ENCODE assay signal across 20 cellular contexts in the genomic region with DNA sequence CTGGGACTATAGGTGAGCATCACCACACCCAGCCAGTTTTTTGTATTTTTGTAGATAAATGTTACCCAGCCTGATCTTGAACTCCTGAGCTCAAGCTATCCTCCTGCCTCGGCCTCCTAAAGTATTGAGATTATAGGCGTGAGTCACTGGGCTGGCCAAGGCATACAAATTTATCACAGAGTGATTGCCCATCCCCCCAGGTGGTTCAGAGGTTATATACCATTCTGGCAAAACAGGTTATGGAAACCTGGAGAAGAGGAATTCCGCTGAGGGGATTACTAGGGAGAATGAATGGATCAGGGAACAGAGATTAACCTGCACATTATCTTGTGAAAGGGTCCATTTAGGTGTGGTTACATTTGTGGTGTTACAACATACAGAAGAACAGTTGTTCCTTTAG. TPM values are rescaled to one million over a fixed set of nuclear protein-coding genes. Genes with fewer than 3 reads are reported as not detected.
A peak's percentile ranks its signal among the peaks of the same experiment; 100 is the strongest.
DNase-seq lines count a peak whose midpoint lies in the region; FAIRE-seq and TF ChIP-seq lines count a peak whose summit lies in the region.
"Had no signal": no experiment of that assay in that cellular context is flagged by ENCODE, and none has a peak within 500 bp of the region (broad histone marks: within the 10 kb centered on the region; RNA-seq: fewer than 3 reads in every experiment).

No MANE protein-coding gene starts in this region.

- no peak for TF ChIP-seq EP300 in H1 (IDR thresholded peaks at IDR 0.05; ENCODE audit: borderline replicate concordance in 1 of 2, low read depth in 2 of 2, low read length in 2 of 2)

- no peaks in the 10 kb centered on the region for H3K9me3 Mint-ChIP-seq in MCF 10A (ENCODE audit: unreplicated experiment)
- H3K9me3 Mint-ChIP-seq: CD4-positive, alpha-beta T cell had no signal

- H3K4me1 ChIP-seq in breast epithelium, result no peaks in the 10 kb centered on the region
- H3K4me1 ChIP-seq in H1 (replicated peaks in 1 of 4; ENCODE audit: control insufficient read depth in 3 of 4, insufficient read depth in 4 of 4, low read length in 3 of 4), result no peaks in the 10 kb centered on the region
- H3K4me1 ChIP-seq in mesendoderm (ENCODE audit: control insufficient read depth, low read depth, low read length), result no peaks in the 10 kb centered on the region
- H3K4me1 ChIP-seq: BE2C had no signal

- WGBS in H1 (ENCODE audit: extremely low coverage in 1 of 2, insufficient coverage in 1 of 2, insufficient read length in 1 of 2, insufficient replicate concordance in 2 of 2, low coverage in 1 of 2, low lambda C conversion rate in 2 of 2, missing lambda C conversion rate in 1 of 2), 2 experiments, result 95% methylated on average over 3 of the region's 3 CpGs; no CpG with 5 or more reads in 1 of the 2 experiments
- no CpG with 5 or more reads among the region's 3 CpGs for WGBS in mesendoderm (ENCODE audit: extremely low coverage, insufficient coverage, low lambda C conversion rate)

- H3K27ac ChIP-seq in breast epithelium, result no peak overlapping the region
- H3K27ac ChIP-seq in H1 (ENCODE audit: low read depth, low read length), result no peak overlapping the region
- no peak overlapping the region for H3K27ac ChIP-seq in mesendoderm (ENCODE audit: low read depth, low read length)
- H3K27ac ChIP-seq: PC-9, RWPE1 had no signal

- no peak overlapping the region for H3K4me3 Mint-ChIP-seq in MCF 10A (ENCODE audit: unreplicated experiment)
- H3K4me3 Mint-ChIP-seq: CD4-positive, alpha-beta T cell had no signal

- no peak overlapping the region for H2AK5ac ChIP-seq in H1 (ENCODE audit: low read depth, low read length)
- no peak overlapping the region for H2AK5ac ChIP-seq in mesendoderm (ENCODE audit: low read length)

- H2AFZ ChIP-seq in H1 (ENCODE audit: low read length), result no peak overlapping the region
- H2AFZ ChIP-seq: PC-9 had no signal

- H3K27me3 ChIP-seq in breast epithelium (no peaks in the 10 kb centered on the region), H1 (replicated peaks in 1 of 4; ENCODE audit: control insufficient read depth in 3 of 4, extremely low read depth in 1 of 4, insufficient read depth in 3 of 4, low read length in 3 of 4) (no peaks in the 10 kb centered on the region), mesendoderm (ENCODE audit: insufficient read depth, low read length, poor library complexity) (no peaks in the 10 kb centered on the region)
- H3K27me3 ChIP-seq: BE2C had no signal

- peak overlapping the region; percentile 29 for H3K27ac Mint-ChIP-seq in MCF 10A (ENCODE audit: low read depth, unreplicated experiment)
- H3K27ac Mint-ChIP-seq: CD4-positive, alpha-beta T cell had no signal

- no peak for TF ChIP-seq RAD21 in H1 (IDR thresholded peaks at IDR 0.05 in 1 of 2, conservative IDR thresholded peaks at IDR 0.05 in 1 of 2; ENCODE audit: low read depth in 2 of 2, low read length in 2 of 2)

- H3K56ac ChIP-seq in H1 (replicated peaks; ENCODE audit: insufficient read length, low read depth, low read length) (no peak overlapping the region), mesendoderm (ENCODE audit: low read length) (no peak overlapping the region)

- BruUV-seq in MCF 10A (replicated peaks; lab: Mats Ljungman, UMichigan), result no TSS peak

- H3K14ac ChIP-seq in H1 (ENCODE audit: insufficient read length), result no peak overlapping the region

- H2BK12ac ChIP-seq in H1 (ENCODE audit: low read depth, low read length), result no peak overlapping the region

- H4K20me1 ChIP-seq in H1 (replicated peaks in 1 of 2; ENCODE audit: control insufficient read depth in 1 of 2, insufficient read depth in 2 of 2, low read length in 2 of 2), result peaks cover 0 to 2% of the 10 kb centered on the region in 2 experiments

- H2BK20ac ChIP-seq in H1 (ENCODE audit: low read length), result no peak overlapping the region

- no peak overlapping the region for H3K9ac ChIP-seq in H1 (replicated peaks in 1 of 4; ENCODE audit: extremely low read depth in 1 of 4, low read depth in 3 of 4, low read length in 3 of 4)
- H3K9ac ChIP-seq in mesendoderm (ENCODE audit: low read length), result no peak overlapping the region

- H3K9me3 ChIP-seq in breast epithelium, result no peaks in the 10 kb centered on the region
- H3K9me3 ChIP-seq in H1 (ENCODE audit: insufficient read depth in 2 of 2, low read depth in 1 of 2, low read length in 1 of 2), result no peaks in the 10 kb centered on the region
- H3K9me3 ChIP-seq: BE2C had no signal

- no peak for TF ChIP-seq CTCF in MCF 10A (IDR thresholded peaks at IDR 0.05; ENCODE audit: unreplicated experiment)
- TF ChIP-seq CTCF in breast epithelium (IDR thresholded peaks at IDR 0.05), result no peak
- no peak for TF ChIP-seq CTCF in H1 (IDR thresholded peaks at IDR 0.05; ENCODE audit: control extremely low read depth in 1 of 3, insufficient read depth in 1 of 3, low read depth in 1 of 3, low read length in 3 of 3)

- FAIRE-seq in H1 (lab: Jason Lieb, UNC), result no peak
- FAIRE-seq: A204.1, HepG2 had no signal

- H3K18ac ChIP-seq in H1 (ENCODE audit: extremely low read depth, low read length) (no peak overlapping the region), mesendoderm (ENCODE audit: low read length) (no peak overlapping the region)

- intact Hi-C loops in MCF 10A (cut with micrococcal nuclease) (no loop called here), breast epithelium (cut with DNase I; ENCODE audit: low total_unique reads) (no loop called here)

- H3K4me1 Mint-ChIP-seq in MCF 10A (ENCODE audit: insufficient read depth, unreplicated experiment), result peaks cover 6% of the 10 kb centered on the region

- H3K4me2 ChIP-seq in H1 (ENCODE audit: insufficient read depth in 1 of 2, low read depth in 2 of 2, low read length in 2 of 2) (no peak overlapping the region), mesendoderm (ENCODE audit: low read length) (no peak overlapping the region)
- H3K4me2 ChIP-seq: PC-9 had no signal

- CTCF ChIA-PET in MCF 10A (lab: Yijun Ruan, JAX), result interaction anchor here (1.2 kb wide), 1 partner anchor 25 kb away, joined by 3 read pairs; no protein-coding TSS in a partner anchor
- CTCF ChIA-PET in H1 (lab: Charles Lee; ENCODE audit: partially characterized antibody), result interaction anchor here (0.6 to 1.8 kb wide), 4 partner anchors 9 to 1679 kb away, joined by 3 to 8 read pairs (median 3); no protein-coding TSS in a partner anchor

- H3K36me3 ChIP-seq in breast epithelium, result no peaks in the 10 kb centered on the region
- H3K36me3 ChIP-seq in H1 (ENCODE audit: control insufficient read depth in 2 of 4, insufficient read depth in 4 of 4, low read length in 3 of 4), result peaks cover 0 to 24% (median 3%) of the 10 kb centered on the region in 4 experiments; a peak in 3 of 8 replicates
- H3K36me3 ChIP-seq in mesendoderm (ENCODE audit: control insufficient read depth, insufficient read depth, low read length), result no peaks in the 10 kb centered on the region
- H3K36me3 ChIP-seq: BE2C had no signal

- no peak overlapping the region for H4K91ac ChIP-seq in H1 (replicated peaks; ENCODE audit: insufficient read length, low read length)

- H3K23ac ChIP-seq in H1 (ENCODE audit: insufficient read length) (no peak overlapping the region), mesendoderm (ENCODE audit: low read length) (no peak overlapping the region)

- H2BK5ac ChIP-seq in H1 (ENCODE audit: low read depth, low read length) (no peak overlapping the region), mesendoderm (ENCODE audit: low read length) (no peak overlapping the region)

- H3K36me3 Mint-ChIP-seq in MCF 10A (ENCODE audit: insufficient read depth, unreplicated experiment), result peaks cover 67% of the 10 kb centered on the region

- TF ChIP-seq POLR2A in breast epithelium (IDR thresholded peaks at IDR 0.05) (no peak), H1 (IDR thresholded peaks at IDR 0.05; ENCODE audit: control extremely low read depth in 1 of 2, low read depth in 2 of 2, low read length in 2 of 2) (no peak)

- DNase-seq in MCF 10A (ENCODE audit: unreplicated experiment), result no peak
- DNase-seq in breast epithelium (ENCODE audit: low spot score in 2 of 2), result no peak
- DNase-seq in H1 (ENCODE audit: low read depth in 1 of 2, low spot score in 2 of 2), result no peak
- peak; percentile 29 for DNase-seq in mesendoderm
- DNase-seq in HuH-7 (ENCODE audit: low spot score), result no peak
- no peak for DNase-seq in CD1c-positive myeloid dendritic cell (ENCODE audit: extremely low spot score)
- DNase-seq in germinal center (ENCODE audit: low spot score), result no peak
- DNase-seq: BE2C; CD4-positive, alpha-beta T cell; DMS79; KG1; MV-4-11; NCI-H1694 treated with DMSO at 0.1 percent for 48 hours; NCI-H226; NCI-H524; SIG-M5 had no signal

- H2BK120ac ChIP-seq in H1 (replicated peaks; ENCODE audit: low read depth, low read length), result no peak overlapping the region
- no peak overlapping the region for H2BK120ac ChIP-seq in mesendoderm (ENCODE audit: low read depth, low read length)

- H3K23me2 ChIP-seq in H1 (ENCODE audit: low read depth, low read length), result no peaks in the 10 kb centered on the region

- H4K5ac ChIP-seq in H1 (ENCODE audit: insufficient read length, low read depth, low read length), result no peak overlapping the region
- no peak overlapping the region for H4K5ac ChIP-seq in mesendoderm (ENCODE audit: low read length)

- H3K4me3 ChIP-seq in breast epithelium, result no peak overlapping the region
- no peak overlapping the region for H3K4me3 ChIP-seq in H1 (ENCODE audit: extremely low read depth in 1 of 4, insufficient read depth in 2 of 4, low read depth in 3 of 4, low read length in 4 of 4)
- no peak overlapping the region for H3K4me3 ChIP-seq in mesendoderm (ENCODE audit: low read length)
- H3K4me3 ChIP-seq: PC-9 had no signal

- no peak overlapping the region for H4K8ac ChIP-seq in H1 (ENCODE audit: extremely low read depth, insufficient read depth, low read length)
- no peak overlapping the region for H4K8ac ChIP-seq in mesendoderm (ENCODE audit: low read depth, low read length)

- peaks cover 0 to 33% of the 10 kb centered on the region in 2 experiments; a peak in 2 of 4 replicates for H3K79me2 ChIP-seq in H1 (ENCODE audit: control insufficient read depth in 1 of 2, insufficient read depth in 2 of 2, low read length in 2 of 2)
- H3K79me2 ChIP-seq in mesendoderm (ENCODE audit: control insufficient read depth, insufficient read depth, low read length), result peaks cover 5% of the 10 kb centered on the region

- H3K4ac ChIP-seq in H1 (replicated peaks; ENCODE audit: insufficient read length, low read depth, low read length) (no peak overlapping the region), mesendoderm (ENCODE audit: low read depth, low read length) (no peak overlapping the region)

- H2BK15ac ChIP-seq in H1 (ENCODE audit: low read length) (no peak overlapping the region), mesendoderm (replicated peaks; ENCODE audit: low read depth) (no peak overlapping the region)

- H3K79me1 ChIP-seq in H1 (ENCODE audit: low read depth, low read length) (peaks cover 2% of the 10 kb centered on the region; the same call in 1 of the 2 replicates), mesendoderm (ENCODE audit: low read length) (peaks cover 6% of the 10 kb centered on the region)

- POLR2A ChIA-PET in MCF 10A (lab: Yijun Ruan, JAX), result no interaction called here
- POLR2A ChIA-PET in H1 (lab: Charles Lee; ENCODE audit: partially characterized antibody), result interaction anchor here (0.6 to 0.9 kb wide), 3 partner anchors 9 to 110 kb away, joined by 3 to 5 read pairs (median 4); no protein-coding TSS in a partner anchor

- H3K27me3 Mint-ChIP-seq in MCF 10A (ENCODE audit: insufficient read depth, unreplicated experiment), result no peaks in the 10 kb centered on the region
- H3K27me3 Mint-ChIP-seq: CD4-positive, alpha-beta T cell had no signal

RNA-seq across cellular contexts. Expression of a gene that starts 8.1 kb away (rescaled TPM):
- total RNA-seq in MCF 10A (2022), result 75.1 and 91.7 TPM in 2 replicates
- 100 to 1,000 TPM in 1 of 3 donors, 10 to 100 TPM in 2; 84.2 to 113 (median 87.5) TPM for total RNA-seq in breast epithelium
- 77.4 and 82.2 TPM in 2 replicates for total RNA-seq in H1 (2021; fragmentation: NEBNext Ultra II Directional; extraction: Animal tissue kit (Norgen Biotek cat#: 25700))
- polyA plus RNA-seq in H1 (2011; rRNA removed), result 65.0 and 99.4 TPM in 2 replicates
- polyA plus RNA-seq in H1 (2011; cell fraction: cytosol; rRNA removed), result 70.3 TPM
- polyA plus RNA-seq in H1 (2011; cell fraction: nucleus; rRNA removed), result 116 TPM
- 40.6 to 52.0 TPM (median 47.2 TPM) in 4 replicates for polyA plus RNA-seq in H1 (2012, experiment 1 of 2)
- 48.0 TPM for polyA plus RNA-seq in H1 (2012, experiment 2 of 2)
- polyA plus RNA-seq in H1 (2013, experiment 1 of 2), result 46.4 TPM
- polyA plus RNA-seq in H1 (2013, experiment 2 of 2), result 46.3 TPM
- 146 and 155 TPM in 2 replicates for polyA minus RNA-seq in H1 (2011; rRNA and poly(A)+ RNA removed)
- 48.5 TPM for polyA minus RNA-seq in H1 (2011; cell fraction: cytosol; rRNA and poly(A)+ RNA removed)
- polyA minus RNA-seq in H1 (2011; cell fraction: nucleus; rRNA and poly(A)+ RNA removed), result 72.1 TPM
- 57.8 TPM for polyA plus RNA-seq in mesendoderm (2013, experiment 1 of 2)
- polyA plus RNA-seq in mesendoderm (2013, experiment 2 of 2), result 62.1 TPM

RNA-seq across cellular contexts. Expression of a gene that starts 8.4 kb away (rescaled TPM):
- total RNA-seq in MCF 10A (2022) (6.8 and 8.5 TPM in 2 replicates), breast epithelium (1 to 10 TPM; 1.6 to 9.1 (median 3.5) TPM)
- 4.3 and 5.1 TPM in 2 replicates for total RNA-seq in H1 (2021; fragmentation: NEBNext Ultra II Directional; extraction: Animal tissue kit (Norgen Biotek cat#: 25700))
- polyA plus RNA-seq in H1 (2011; rRNA removed), result 2.7 and 3.8 TPM in 2 replicates
- 3.5 TPM for polyA plus RNA-seq in H1 (2011; cell fraction: cytosol; rRNA removed)
- polyA plus RNA-seq in H1 (2011; cell fraction: nucleus; rRNA removed), result 2.0 TPM
- polyA plus RNA-seq in H1 (2012, experiment 1 of 2), result 3.8 to 5.3 TPM (median 5.2 TPM) in 4 replicates
- 1.7 TPM for polyA plus RNA-seq in H1 (2012, experiment 2 of 2)
- polyA plus RNA-seq in H1 (2013, experiment 1 of 2), result 2.8 TPM
- polyA plus RNA-seq in H1 (2013, experiment 2 of 2), result 2.4 TPM
- 7.4 and 8.5 TPM in 2 replicates for polyA minus RNA-seq in H1 (2011; rRNA and poly(A)+ RNA removed)
- polyA minus RNA-seq in H1 (2011; cell fraction: cytosol; rRNA and poly(A)+ RNA removed), result 2.0 TPM
- polyA minus RNA-seq in H1 (2011; cell fraction: nucleus; rRNA and poly(A)+ RNA removed), result 7.6 TPM
- polyA plus RNA-seq in mesendoderm (2013, experiment 1 of 2), result 3.2 TPM
- 2.9 TPM for polyA plus RNA-seq in mesendoderm (2013, experiment 2 of 2)

RNA-seq across cellular contexts. Expression of a gene that starts 31.6 kb away (rescaled TPM):
- total RNA-seq in MCF 10A (2022), result 19.6 and 28.5 TPM in 2 replicates
- 10 to 100 TPM; 32.5 to 38.9 (median 34.1) TPM for total RNA-seq in breast epithelium
- 35.6 and 37.4 TPM in 2 replicates for total RNA-seq in H1 (2021; fragmentation: NEBNext Ultra II Directional; extraction: Animal tissue kit (Norgen Biotek cat#: 25700))
- polyA plus RNA-seq in H1 (2011; rRNA removed), result 14.2 and 22.5 TPM in 2 replicates
- 12.5 TPM for polyA plus RNA-seq in H1 (2011; cell fraction: cytosol; rRNA removed)
- 22.7 TPM for polyA plus RNA-seq in H1 (2011; cell fraction: nucleus; rRNA removed)
- polyA plus RNA-seq in H1 (2012, experiment 1 of 2), result 20.5 to 24.5 TPM (median 22.3 TPM) in 4 replicates
- polyA plus RNA-seq in H1 (2012, experiment 2 of 2), result 30.8 TPM
- 11.4 TPM for polyA plus RNA-seq in H1 (2013, experiment 1 of 2)
- 10.2 TPM for polyA plus RNA-seq in H1 (2013, experiment 2 of 2)
- polyA minus RNA-seq in H1 (2011; rRNA and poly(A)+ RNA removed), result 47.9 and 50.7 TPM in 2 replicates
- 21.3 TPM for polyA minus RNA-seq in H1 (2011; cell fraction: cytosol; rRNA and poly(A)+ RNA removed)
- polyA minus RNA-seq in H1 (2011; cell fraction: nucleus; rRNA and poly(A)+ RNA removed), result 58.3 TPM
- 15.0 TPM for polyA plus RNA-seq in mesendoderm (2013, experiment 1 of 2)
- polyA plus RNA-seq in mesendoderm (2013, experiment 2 of 2), result 15.3 TPM
